9 cellular contexts compared by ENCODE assay signal in the genomic region with DNA sequence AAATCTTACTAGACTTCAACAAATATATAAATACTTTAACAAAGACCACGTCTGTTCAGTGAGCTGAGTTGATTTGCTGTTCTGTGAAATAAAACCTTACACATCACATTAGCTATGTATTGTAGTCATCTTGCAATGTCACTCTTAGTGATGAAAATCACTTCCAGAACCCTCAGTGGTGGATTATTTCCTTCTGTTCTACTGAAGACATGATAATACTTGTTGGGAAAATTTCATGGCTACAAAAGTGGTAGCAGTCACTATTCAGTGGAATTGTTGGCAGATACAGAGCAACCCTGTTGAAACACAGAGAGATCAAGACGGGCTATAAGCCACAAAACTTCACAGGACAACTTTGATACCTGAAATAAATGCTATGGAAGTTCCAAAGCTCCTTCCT.
"Had no signal": no experiment of that assay in that cellular context is flagged by ENCODE, and none has a peak within 500 bp of the region (broad histone marks: within the 10 kb centered on the region; RNA-seq: fewer than 3 reads in every experiment).

No MANE protein-coding gene starts in this region.

- DNase-seq: GOT3, H7, HFFc6, KG1 had no signal

- ATAC-seq: HCT116, HepG2 had no signal

- H3K36me3 Mint-ChIP-seq: IgD-negative memory B cell had no signal

- H3K4me3 ChIP-seq: HAP-1 had no signal

- H3K27ac Mint-ChIP-seq: HFFc6, IgD-negative memory B cell had no signal

- H3K4me1 ChIP-seq: HAP-1 had no signal

- H3K4me1 Mint-ChIP-seq: IgD-negative memory B cell had no signal

- FAIRE-seq: HepG2 had no signal

- H3K36me3 ChIP-seq: HAP-1 had no signal

- H3K27ac ChIP-seq: HL-60 had no signal

- H3K27me3 Mint-ChIP-seq: IgD-negative memory B cell had no signal

- H3K4me3 Mint-ChIP-seq: HFFc6, IgD-negative memory B cell had no signal
